17 cellular contexts compared by ENCODE assay signal in genomic region chr21:35491114-35491513, GRCh38.
DNase-seq lines count a peak whose midpoint lies in the region; ATAC-seq and TF ChIP-seq lines count a peak whose summit lies in the region.
"Had no signal": no experiment of that assay in that cellular context is flagged by ENCODE, and none has a peak within 500 bp of the region (broad histone marks: within the 10 kb centered on the region; RNA-seq: fewer than 3 reads in every experiment).

No MANE protein-coding gene starts in this region.

- H3K36me3 ChIP-seq in BLaER1 treated with 17β-estradiol and CSF1 and Interleukin-3, amounts not matched to agents 10 nM and 100 nM: no peaks in the 10 kb centered on the region
- H3K36me3 ChIP-seq in esophagus squamous epithelium: no peaks in the 10 kb centered on the region

- no peak overlapping the region for H3K4me3 ChIP-seq in BLaER1 treated with 17β-estradiol and CSF1 and Interleukin-3, amounts not matched to agents 10 nM and 100 nM
- H3K4me3 ChIP-seq in esophagus squamous epithelium: no peak overlapping the region
- H3K4me3 ChIP-seq: GM23248, SK-N-MC had no signal

- WGBS in esophagus squamous epithelium, 2 donors: 78 to 100% methylated on average over 1 of the region's 1 CpG

- no peak for TF ChIP-seq CTCF in esophagus squamous epithelium (IDR thresholded peaks at IDR 0.05)

- no peaks in the 10 kb centered on the region for H4K20me1 ChIP-seq in BLaER1 treated with 17β-estradiol and CSF1 and Interleukin-3, amounts not matched to agents 10 nM and 100 nM

- no peaks in the 10 kb centered on the region for H3K27me3 ChIP-seq in BLaER1 treated with 17β-estradiol and CSF1 and Interleukin-3, amounts not matched to agents 10 nM and 100 nM
- H3K27me3 ChIP-seq in esophagus squamous epithelium: peaks cover 0 to 9% (median 0%) of the 10 kb centered on the region in 4 donors

- no peak for TF ChIP-seq POLR2A in esophagus squamous epithelium (IDR thresholded peaks at IDR 0.05)

- H3K4me1 ChIP-seq in BLaER1 treated with 17β-estradiol and CSF1 and Interleukin-3, amounts not matched to agents 10 nM and 100 nM: peaks cover 21 to 47% (median 31%) of the 10 kb centered on the region in 10 experiments
- no peaks in the 10 kb centered on the region for H3K4me1 ChIP-seq in esophagus squamous epithelium

- peak overlapping the region; percentile 63 to 90 (median 82) for H3K4me2 ChIP-seq in BLaER1 treated with 17β-estradiol and CSF1 and Interleukin-3, amounts not matched to agents 10 nM and 100 nM

- DNase-seq in LHCN-M2 (ENCODE audit: low read depth): peak; percentile 14
- DNase-seq in astrocyte of the hippocampus (ENCODE audit: low read depth, low spot score): peak; percentile 36
- peak; percentile 74 for DNase-seq in left kidney (ENCODE audit: low read depth, low spot score)
- no peak for DNase-seq in NCI-H1436 treated with DMSO at 0.1 percent for 48 hours (lab: John Stamatoyannopoulos, UW)
- DNase-seq in DMS 273 (lab: John Stamatoyannopoulos, UW; ENCODE audit: unreplicated experiment): no peak
- DNase-seq in esophagus squamous epithelium (lab: John Stamatoyannopoulos, UW): no peak
- DNase-seq: COR-L47; DMS53; GM23248; NCI-H1092; NCI-H1694; NCI-H69; NK-92 treated with Interleukin-12 subunit alpha and Interleukin-12 subunit beta, amount 100 ng/mL, for 24 hours; PC-3 had no signal

- ATAC-seq in HG03520 (IDR thresholded peaks at IDR 0.05; ENCODE audit: unreplicated experiment): no peak
- ATAC-seq: PC-3 had no signal

- peaks cover 0 to 33% (median 0%) of the 10 kb centered on the region in 11 experiments; a peak in 6 of 22 replicates for H3K9me3 ChIP-seq in BLaER1 treated with 17β-estradiol and CSF1 and Interleukin-3, amounts not matched to agents 10 nM and 100 nM (replicated peaks in 1 of 11)
- no peaks in the 10 kb centered on the region for H3K9me3 ChIP-seq in esophagus squamous epithelium

- peak overlapping the region; percentile 82 to 95 (median 93) for H3K27ac ChIP-seq in BLaER1 treated with 17β-estradiol and CSF1 and Interleukin-3, amounts not matched to agents 10 nM and 100 nM
- no peak overlapping the region for H3K27ac ChIP-seq in esophagus squamous epithelium
- H3K27ac ChIP-seq: GM23248, SK-N-MC had no signal

- intact Hi-C loops in esophagus squamous epithelium (cut with DNase I): no loop called here

- H3K9ac ChIP-seq in BLaER1 treated with 17β-estradiol and CSF1 and Interleukin-3, amounts not matched to agents 10 nM and 100 nM: peak overlapping the region; percentile 32 to 80 (median 64); a peak in 17 of 22 replicates
- H3K9ac ChIP-seq: GM23248 had no signal

Comparison
In these comparisons a context has a peak if more than half of its experiments do, and no peak if none do; other contexts are left out.
1. H3K27ac ChIP-seq: peak in BLaER1 treated with 17β-estradiol and CSF1 and Interleukin-3, amounts not matched to agents 10 nM and 100 nM (11 of 11); none in esophagus squamous epithelium (0 of 4).
2. DNase-seq: peak in LHCN-M2 (single experiment), astrocyte of the hippocampus (single experiment) and left kidney (single experiment); none in NCI-H1436 treated with DMSO at 0.1 percent for 48 hours (single experiment), DMS 273 (single experiment) and esophagus squamous epithelium (single experiment).